12 cellular contexts compared by ENCODE assay signal in genomic region chr16:84177740-84178070, GRCh38. TPM values are rescaled to one million over a fixed set of nuclear protein-coding genes. Genes with fewer than 3 reads are reported as not detected.
DNase-seq lines count a peak whose midpoint lies in the region; ATAC-seq, FAIRE-seq and TF ChIP-seq lines count a peak whose summit lies in the region.
"Had no signal": no experiment of that assay in that cellular context is flagged by ENCODE, and none has a peak within 500 bp of the region (broad histone marks: within the 10 kb centered on the region; RNA-seq: fewer than 3 reads in every experiment).

No MANE protein-coding gene starts in this region.

- TF ChIP-seq POLR2A in esophagus muscularis mucosa (IDR thresholded peaks at IDR 0.05; ENCODE audit: low read depth) = no peak

- POLR2A ChIA-PET in AG04450 (lab: Yijun Ruan, JAX) = interaction anchor here (1.7 to 3.5 kb wide), 2 partner anchors 9 to 61 kb away, joined by 8 to 12 read pairs; partner anchors contain the start of genes MBTPS1 and TAF1C
- POLR2A ChIA-PET in RWPE1 (lab: Yijun Ruan, JAX; ENCODE audit: low non-redundant PET) = no interaction called here

- CTCF ChIA-PET in AG04450 (lab: Charles Lee) = interaction anchor here (2.1 to 7.5 kb wide), 4 partner anchors 9 to 130 kb away, joined by 6 to 100 read pairs (median 28); partner anchors contain the start of genes MBTPS1 and TAF1C
- CTCF ChIA-PET in RWPE1 (lab: Yijun Ruan, JAX) = interaction anchor here (0.6 to 4.4 kb wide), 5 partner anchors 10 to 460 kb away, joined by 3 to 37 read pairs (median 3); partner anchors contain the start of gene TAF1C

- H3K27me3 ChIP-seq in AG04450 (ENCODE audit: control insufficient read depth, insufficient read depth, low read length) = no peaks in the 10 kb centered on the region
- H3K27me3 ChIP-seq in esophagus muscularis mucosa = no peaks in the 10 kb centered on the region
- no peaks in the 10 kb centered on the region for H3K27me3 ChIP-seq in pancreas

- ATAC-seq in pancreas (no peak), GM21390 (IDR thresholded peaks at IDR 0.05; ENCODE audit: unreplicated experiment) (no peak), GM18519 (IDR thresholded peaks at IDR 0.05; ENCODE audit: low FRiP score, unreplicated experiment) (no peak), GM19397 (IDR thresholded peaks at IDR 0.05; ENCODE audit: unreplicated experiment) (no peak)

- H3K36me3 ChIP-seq in esophagus muscularis mucosa (peaks cover 27 to 47% (median 46%) of the 10 kb centered on the region in 4 donors), pancreas (peaks cover 0 to 18% (median 12%) of the 10 kb centered on the region in 3 donors)

- TF ChIP-seq CTCF in AG04450 (IDR thresholded peaks at IDR 0.05; ENCODE audit: low read depth, low read length) (no peak), RWPE1 (conservative IDR thresholded peaks at IDR 0.05; ENCODE audit: low read depth) (no peak), esophagus muscularis mucosa (IDR thresholded peaks at IDR 0.05) (no peak), pancreas (IDR thresholded peaks at IDR 0.05) (no peak)

- peaks cover 39 to 53% (median 44%) of the 10 kb centered on the region in 4 donors for H3K4me1 ChIP-seq in esophagus muscularis mucosa
- peaks cover 0 to 6% (median 0%) of the 10 kb centered on the region in 3 donors for H3K4me1 ChIP-seq in pancreas

- no peak for FAIRE-seq in pancreas (lab: Jason Lieb, UNC)
- FAIRE-seq: islet of Langerhans had no signal

- H3K4me3 ChIP-seq in AG04450 (ENCODE audit: low read depth, low read length) (no peak overlapping the region), esophagus muscularis mucosa (no peak overlapping the region), pancreas (no peak overlapping the region)
- H3K4me3 ChIP-seq: GM23338 had no signal

- intact Hi-C loops in esophagus muscularis mucosa (cut with DNase I) = no loop called here
- intact Hi-C loops in pancreas (cut with DNase I) = loop anchor here in 1 of 3 donors (5.0 to 10.0 kb wide), 2 partner anchors 85 to 213 kb away; partner anchors contain the start of gene NECAB2

- no peaks in the 10 kb centered on the region; the same call in 1 of the 2 replicates for H3K9me3 ChIP-seq in AG04450 (ENCODE audit: control insufficient read depth, insufficient read depth, low read length)
- no peaks in the 10 kb centered on the region for H3K9me3 ChIP-seq in esophagus muscularis mucosa
- no peaks in the 10 kb centered on the region for H3K9me3 ChIP-seq in pancreas

- 56% methylated on average over 9 of the region's 9 CpGs for WGBS in esophagus muscularis mucosa
- WGBS in pancreas, 2 donors = 62 to 73% methylated on average over 9 of the region's 9 CpGs

- peak; percentile 23 for DNase-seq in AG04450 (ENCODE audit: low read depth, low spot score)
- peak; percentile 46 for DNase-seq in RWPE1 (ENCODE audit: low spot score)
- DNase-seq in esophagus muscularis mucosa (ENCODE audit: extremely low spot score) = no peak
- no peak for DNase-seq in pancreas
- no peak for DNase-seq in hippocampal formation (lab: John Stamatoyannopoulos, UW)
- DNase-seq: activated gamma-delta T cell had no signal

- H3K27ac ChIP-seq in AG04450 (ENCODE audit: low read depth, low read length) (peak overlapping the region; percentile 70), RWPE1 (peak overlapping the region; percentile 95), esophagus muscularis mucosa (replicated peaks in 1 of 4) (peak overlapping the region; percentile 63 to 80 (median 68)), pancreas (peak overlapping the region in 3 of 4 donors; percentile 5 to 57 (median 8))

- TF ChIP-seq EP300 in esophagus muscularis mucosa (IDR thresholded peaks at IDR 0.05) = no peak

RNA-seq across cellular contexts. Expression of gene TAF1C, which starts 9.2 kb away (rescaled TPM):
- 14.2 and 15.2 TPM in 2 replicates for polyA plus RNA-seq in AG04450 (2011; rRNA removed)
- polyA minus RNA-seq in AG04450 (2011; rRNA and poly(A)+ RNA removed) = 19.0 and 26.4 TPM in 2 replicates
- 10 to 100 TPM; 15.6 to 39.6 (median 21.8) TPM for total RNA-seq in esophagus muscularis mucosa
- 10 to 100 TPM; 14.9 to 38.1 (median 20.1) TPM for total RNA-seq in pancreas
- 100 to 1,000 TPM in 1 of 2 donors, 10 to 100 TPM in 1; 95.3 to 130 TPM for polyA plus RNA-seq in pancreas

RNA-seq across cellular contexts. Expression of gene ADAD2, which starts 13.3 kb away (rescaled TPM):
- polyA plus RNA-seq in AG04450 (2011; rRNA removed) (not detected in 2 replicates), pancreas (1 to 10 TPM; 2.4 to 3.8 TPM)
- polyA minus RNA-seq in AG04450 (2011; rRNA and poly(A)+ RNA removed) = not detected in 2 replicates
- total RNA-seq in esophagus muscularis mucosa (under 1 TPM in 3 of 4 donors, not detected in 1; 0.42 to 0.83 (median 0.80) TPM), pancreas (under 1 TPM in 2 of 6 donors, not detected in 4; 0.19 to 0.25 TPM)
- total RNA-seq: RPMI7951 had no signal

RNA-seq across cellular contexts. Expression of gene DNAAF1, which starts 32.6 kb away (rescaled TPM):
- polyA plus RNA-seq in AG04450 (2011; rRNA removed) = not detected in 2 replicates
- polyA minus RNA-seq in AG04450 (2011; rRNA and poly(A)+ RNA removed) = not detected in 2 replicates
- under 1 TPM in 2 of 4 donors, not detected in 2; 0.66 to 0.78 TPM for total RNA-seq in esophagus muscularis mucosa
- total RNA-seq in pancreas = under 1 TPM; 0.28 to 0.78 (median 0.44) TPM
- 1 to 10 TPM; 4.6 to 8.7 TPM for polyA plus RNA-seq in pancreas
- total RNA-seq: RPMI7951 had no signal

RNA-seq across cellular contexts. Expression of gene HSDL1, which starts 32.7 kb away (rescaled TPM):
- polyA plus RNA-seq in AG04450 (2011; rRNA removed) = 23.7 and 29.5 TPM in 2 replicates
- polyA minus RNA-seq in AG04450 (2011; rRNA and poly(A)+ RNA removed) = 14.5 and 18.7 TPM in 2 replicates
- 10 to 100 TPM in 3 of 4 donors, 1 to 10 TPM in 1; 7.1 to 14.6 (median 11.4) TPM for total RNA-seq in esophagus muscularis mucosa
- 10 to 100 TPM in 1 of 6 donors, 1 to 10 TPM in 5; 4.2 to 11.8 (median 7.1) TPM for total RNA-seq in pancreas
- 10 to 100 TPM in 1 of 2 donors, 1 to 10 TPM in 1; 6.5 to 14.5 TPM for polyA plus RNA-seq in pancreas

Comparison
In these comparisons a context has a peak if more than half of its experiments do, and no peak if none do; other contexts are left out.
1. DNase-seq: peak in AG04450 (single experiment) and RWPE1 (single experiment); none in esophagus muscularis mucosa (single experiment), pancreas (0 of 6) and hippocampal formation (0 of 2).
2. H3K27ac ChIP-seq: peak in every context shown above with its lines; median percentile 95 in RWPE1; 70 in AG04450; 68 in esophagus muscularis mucosa; 8 in pancreas.